ENCODE assay signal across 21 cellular contexts in genomic region chr20:42531675-42531985, GRCh38.
DNase-seq lines count a peak whose midpoint lies in the region; ATAC-seq, FAIRE-seq and TF ChIP-seq lines count a peak whose summit lies in the region.
"Had no signal": no experiment of that assay in that cellular context is flagged by ENCODE, and none has a peak within 500 bp of the region (broad histone marks: within the 10 kb centered on the region; RNA-seq: fewer than 3 reads in every experiment).

No MANE protein-coding gene starts in this region.

- no peak overlapping the region for H3K4me3 ChIP-seq in OCI-LY1 (ENCODE audit: low read depth, low read length, poor library complexity, severe bottlenecking)
- H3K4me3 ChIP-seq in small intestine (ENCODE audit: low read depth in 1 of 2, low read length in 2 of 2): no peak overlapping the region
- H3K4me3 ChIP-seq: esophagus muscularis mucosa, prostate gland had no signal

- no peak overlapping the region for H3K4me3 Mint-ChIP-seq in endothelial cell (ENCODE audit: unreplicated experiment)
- H3K4me3 Mint-ChIP-seq: activated naive CD8-positive, alpha-beta T cell treated with anti-CD3 and anti-CD28 coated beads, Interleukin-2, amount 50 U/mL, for 24 hours; immature natural killer cell; memory B cell; natural killer cell treated with Interleukin-12 subunit alpha and Interleukin-12 subunit beta and Interleukin-15 and Interleukin-18, amount 100 ng/mL, for 72 hours; type B pancreatic cell had no signal

- peaks cover 31% of the 10 kb centered on the region for H3K9me3 Mint-ChIP-seq in endothelial cell (ENCODE audit: unreplicated experiment)
- H3K9me3 Mint-ChIP-seq: activated naive CD8-positive, alpha-beta T cell treated with anti-CD3 and anti-CD28 coated beads, Interleukin-2, amount 50 U/mL, for 24 hours; memory B cell; type B pancreatic cell had no signal

- TF ChIP-seq CTCF in OCI-LY1 (IDR thresholded peaks at IDR 0.05; ENCODE audit: low read length): no peak
- no peak for TF ChIP-seq CTCF in endothelial cell (IDR thresholded peaks at IDR 0.05; ENCODE audit: unreplicated experiment)

- no peaks in the 10 kb centered on the region for H3F3A ChIP-seq in OCI-LY1 (ENCODE audit: insufficient read depth, low read length)

- peak; percentile 41 for ATAC-seq in HG02885 (IDR thresholded peaks at IDR 0.05; ENCODE audit: poor library complexity, unreplicated experiment)
- ATAC-seq: activated naive CD8-positive, alpha-beta T cell treated with anti-CD3 and anti-CD28 coated beads, Interleukin-2, amount 50 U/mL, for 24 hours; natural killer cell treated with Interleukin-12 subunit alpha and Interleukin-12 subunit beta and Interleukin-15 and Interleukin-18, amount 100 ng/mL, for 72 hours had no signal

- no peaks in the 10 kb centered on the region for H3K9me2 ChIP-seq in OCI-LY1 (ENCODE audit: low read depth, low read length)

- H3K4me1 ChIP-seq in OCI-LY1 (ENCODE audit: insufficient read depth, low read length, severe bottlenecking) (peaks cover 17% of the 10 kb centered on the region), small intestine (ENCODE audit: control insufficient read depth in 2 of 2, insufficient read depth in 1 of 2, low read depth in 1 of 2, low read length in 1 of 2) (no peaks in the 10 kb centered on the region)
- H3K4me1 ChIP-seq: esophagus muscularis mucosa, prostate gland had no signal

- no peaks in the 10 kb centered on the region for H4K20me1 ChIP-seq in OCI-LY1 (ENCODE audit: insufficient read depth, low read length)

- no peaks in the 10 kb centered on the region for H3K27me3 ChIP-seq in OCI-LY1 (ENCODE audit: insufficient read depth, low read length)
- no peaks in the 10 kb centered on the region for H3K27me3 ChIP-seq in small intestine (ENCODE audit: control insufficient read depth in 2 of 2, insufficient read depth in 2 of 2, low read length in 2 of 2)

- WGBS in small intestine, 3 donors: 69 to 80% (median 77%) methylated on average over 4 of the region's 4 CpGs

- FAIRE-seq in small intestine (lab: Jason Lieb, UNC): no peak

- H3K36me3 ChIP-seq in OCI-LY1 (ENCODE audit: insufficient read depth, low read length): no peaks in the 10 kb centered on the region
- no peaks in the 10 kb centered on the region for H3K36me3 ChIP-seq in small intestine (ENCODE audit: control insufficient read depth in 2 of 2, insufficient read depth in 2 of 2, low read length in 2 of 2)
- H3K36me3 ChIP-seq: esophagus muscularis mucosa, prostate gland had no signal

- H3K27ac ChIP-seq in OCI-LY1 (ENCODE audit: low read depth, low read length, poor library complexity, severe bottlenecking) (no peak overlapping the region), small intestine (ENCODE audit: low read depth in 1 of 2, low read length in 1 of 2) (no peak overlapping the region)
- H3K27ac ChIP-seq: C4-2B, esophagus muscularis mucosa, HL-60, prostate gland had no signal

- H3K27ac Mint-ChIP-seq in endothelial cell (ENCODE audit: unreplicated experiment): no peak overlapping the region
- H3K27ac Mint-ChIP-seq: activated naive CD8-positive, alpha-beta T cell treated with anti-CD3 and anti-CD28 coated beads, Interleukin-2, amount 50 U/mL, for 24 hours; immature natural killer cell; memory B cell; natural killer cell treated with Interleukin-12 subunit alpha and Interleukin-12 subunit beta and Interleukin-15 and Interleukin-18, amount 100 ng/mL, for 72 hours; type B pancreatic cell had no signal

- H3K79me2 ChIP-seq in OCI-LY1 (ENCODE audit: insufficient read depth, low read length): no peaks in the 10 kb centered on the region

- peaks cover 13% of the 10 kb centered on the region for H3K36me3 Mint-ChIP-seq in endothelial cell (ENCODE audit: low read depth, unreplicated experiment)
- H3K36me3 Mint-ChIP-seq: immature natural killer cell; memory B cell; natural killer cell treated with Interleukin-12 subunit alpha and Interleukin-12 subunit beta and Interleukin-15 and Interleukin-18, amount 100 ng/mL, for 72 hours; type B pancreatic cell had no signal

- H2AFZ ChIP-seq in OCI-LY1 (ENCODE audit: low read length): no peak overlapping the region

- no peak overlapping the region for H3K9ac ChIP-seq in OCI-LY1 (ENCODE audit: low read length)

- peak; percentile 54 for DNase-seq in NCI-H1092 (lab: John Stamatoyannopoulos, UW)
- peak; percentile 7 for DNase-seq in midbrain (lab: John Stamatoyannopoulos, UW)
- no peak for DNase-seq in endothelial cell (ENCODE audit: low spot score)
- DNase-seq in T1000 (lab: John Stamatoyannopoulos, UW): no peak
- no peak for DNase-seq in small intestine
- DNase-seq: activated CD4-positive, alpha-beta T cell treated with anti-CD3 and anti-CD28 coated beads, Interleukin-2, amount 50 U/mL, for 48 hours; activated naive CD8-positive, alpha-beta T cell treated with anti-CD3 and anti-CD28 coated beads, Interleukin-2, amount 50 U/mL, for 24 hours; activated T-cell treated with anti-CD3 and anti-CD28 coated beads, Interleukin-2, amount 50 U/mL, for 48 hours; DMS153; immature natural killer cell; stimulated activated CD4-positive, alpha-beta T cell treated with anti-CD3 and anti-CD28 coated beads, Interleukin-12 subunit alpha, Interleukin-12 subunit beta, amount 100 ng/mL, for 4 hours; stimulated activated naive CD4-positive, alpha-beta T cell treated with Interleukin-2 at 50 U/mL for 16 hours had no signal

- peaks cover 5% of the 10 kb centered on the region for H3K27me3 Mint-ChIP-seq in endothelial cell (ENCODE audit: unreplicated experiment)
- H3K27me3 Mint-ChIP-seq: activated naive CD8-positive, alpha-beta T cell treated with anti-CD3 and anti-CD28 coated beads, Interleukin-2, amount 50 U/mL, for 24 hours; memory B cell; natural killer cell treated with Interleukin-12 subunit alpha and Interleukin-12 subunit beta and Interleukin-15 and Interleukin-18, amount 100 ng/mL, for 72 hours had no signal

- H3K4me2 ChIP-seq in OCI-LY1 (ENCODE audit: low read length): peak overlapping the region; percentile 43; the same call in 1 of the 2 replicates

- no peaks in the 10 kb centered on the region for H3K4me1 Mint-ChIP-seq in endothelial cell (ENCODE audit: unreplicated experiment)
- H3K4me1 Mint-ChIP-seq: activated naive CD8-positive, alpha-beta T cell treated with anti-CD3 and anti-CD28 coated beads, Interleukin-2, amount 50 U/mL, for 24 hours had no signal

- H3K9me3 ChIP-seq in OCI-LY1 (ENCODE audit: low read length) (no peaks in the 10 kb centered on the region), small intestine (ENCODE audit: control insufficient read depth, low read depth) (no peaks in the 10 kb centered on the region)
- H3K9me3 ChIP-seq: esophagus muscularis mucosa, prostate gland had no signal

Comparison
In these comparisons a context has a peak if more than half of its experiments do, and no peak if none do; other contexts are left out.
1. DNase-seq: peak in NCI-H1092 (single experiment) and midbrain (single experiment); none in endothelial cell (single experiment), T1000 (single experiment) and small intestine (single experiment).